20 cellular contexts compared by ENCODE assay signal in the genomic region with DNA sequence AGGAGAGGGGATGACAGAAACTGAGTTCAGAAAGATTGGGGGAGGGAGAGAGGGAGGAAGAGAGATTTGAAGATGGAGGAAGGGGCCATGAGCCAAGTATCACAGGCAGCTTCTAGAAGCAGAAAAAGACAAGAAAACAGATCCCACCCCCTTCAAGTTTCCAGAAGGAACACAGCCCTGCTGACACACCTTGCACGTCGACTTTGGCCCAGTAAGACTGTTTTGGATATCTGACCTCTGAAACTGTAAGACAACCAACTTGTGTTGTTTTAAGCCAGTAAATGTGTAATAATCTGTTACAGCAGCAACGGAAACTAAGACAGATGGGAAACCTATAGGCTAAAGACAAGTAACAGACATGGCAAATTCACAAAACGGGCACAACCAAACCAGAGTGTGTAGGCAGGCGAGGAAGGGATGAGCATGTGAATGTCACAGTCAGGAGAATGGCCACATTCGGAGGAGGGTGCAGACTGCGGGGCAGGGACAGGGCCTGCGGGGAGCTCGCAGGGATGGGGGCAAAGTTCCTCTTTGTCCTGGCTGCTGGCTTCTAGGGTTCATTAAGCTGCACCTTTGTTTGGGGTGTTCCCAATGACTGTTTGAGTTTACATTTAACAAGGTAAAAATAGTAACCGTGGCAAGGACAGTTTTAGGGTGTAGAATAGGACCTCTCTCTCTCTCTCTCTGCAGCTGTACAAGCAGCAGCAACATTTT. TPM values are rescaled to one million over a fixed set of nuclear protein-coding genes. Genes with fewer than 3 reads are reported as not detected.
"Had no signal": no experiment of that assay in that cellular context is flagged by ENCODE, and none has a peak within 500 bp of the region (broad histone marks: within the 10 kb centered on the region; RNA-seq: fewer than 3 reads in every experiment).

No MANE protein-coding gene starts in this region.

- ATAC-seq: activated CD4-positive, CD25-positive, alpha-beta regulatory T cell treated with anti-CD3 and anti-CD28 coated beads, Interleukin-2, amount 50 U/mL, for 24 hours; activated CD8-positive, alpha-beta memory T cell treated with anti-CD3 and anti-CD28 coated beads, Interleukin-2, amount 10 ng/mL, durations not matched to agents 7 days and 5 days; activated CD8-positive, alpha-beta T cell treated with anti-CD3 and anti-CD28 coated beads for 36 hours; gastrocnemius medialis; left cardiac atrium; naive thymus-derived CD4-positive, alpha-beta T cell; stimulated activated naive CD8-positive, alpha-beta T cell treated with anti-CD3 and anti-CD28 coated beads, Interleukin-15, Interleukin-2, amounts not matched to agents 100 U/mL and 50 U/mL, for 24 hours had no signal

- DNase-seq: activated CD4-positive, alpha-beta T cell treated with anti-CD3 and anti-CD28 coated beads, Interleukin-2, amount 10 ng/mL, durations not matched to agents 24 days and 14 days; activated CD8-positive, alpha-beta memory T cell treated with anti-CD3 and anti-CD28 coated beads, Interleukin-2, amount 10 ng/mL, durations not matched to agents 7 days and 5 days; activated CD8-positive, alpha-beta T cell treated with anti-CD3 and anti-CD28 coated beads for 36 hours; activated gamma-delta T cell; activated T-cell treated with anti-CD3 and anti-CD28 coated beads for 4 hours; caudate nucleus; endodermal cell; esophagus squamous epithelium; gastrocnemius medialis; left cardiac atrium; naive thymus-derived CD4-positive, alpha-beta T cell; stimulated activated CD4-positive, alpha-beta T cell treated with anti-CD3 and anti-CD28 coated beads, Interleukin-12 subunit alpha, Interleukin-12 subunit beta, amount 100 ng/mL, for 4 hours; stimulated activated CD4-positive, alpha-beta T cell treated with anti-CD3 and anti-CD28 coated beads, Interleukin-4, amount 100 ng/mL, for 4 hours; stimulated activated naive CD8-positive, alpha-beta T cell treated with anti-CD3 and anti-CD28 coated beads, Interleukin-15, Interleukin-2, amounts not matched to agents 100 U/mL and 50 U/mL, for 24 hours had no signal

- H3K36me3 ChIP-seq: esophagus squamous epithelium, gastrocnemius medialis, prostate gland had no signal

- H3K4me1 ChIP-seq: gastrocnemius medialis, prostate gland had no signal

- H3K4me3 ChIP-seq: esophagus squamous epithelium, gastrocnemius medialis, prostate gland had no signal

- H3K27ac ChIP-seq: esophagus squamous epithelium, gastrocnemius medialis, prostate gland had no signal

- H3K9me3 ChIP-seq: esophagus squamous epithelium, gastrocnemius medialis, prostate gland had no signal

RNA-seq across cellular contexts. Expression of a gene that starts 18.3 kb away (rescaled TPM):
- total RNA-seq: activated CD4-positive, alpha-beta T cell treated with anti-CD3 and anti-CD28 coated beads, Interleukin-2, amount 10 ng/mL, durations not matched to agents 24 days and 14 days; activated CD8-positive, alpha-beta memory T cell treated with anti-CD3 and anti-CD28 coated beads, Interleukin-2, amount 10 ng/mL, durations not matched to agents 7 days and 5 days; activated CD8-positive, alpha-beta T cell treated with anti-CD3 and anti-CD28 coated beads for 36 hours; activated T-helper 1 cell treated with anti-CD3 and anti-CD28 coated beads, Interleukin-12 subunit alpha, Interleukin-12 subunit beta, Interleukin-2, Interleukin-4 antibody, amounts not matched to agents 30 ng/mL and 10 ng/mL and 1 ng/mL, durations not matched to agents 14 hours and 24 hours and 36 hours; left cardiac atrium; naive thymus-derived CD4-positive, alpha-beta T cell; osteoblast; subcutaneous adipose tissue; T-helper 2 cell treated with Interferon-gamma antibody and Interleukin-4, amounts not matched to agents 100 ng/mL and 5 ng/mL, for 36 hours had no signal

RNA-seq across cellular contexts. Expression of a gene that starts 55.3 kb away (rescaled TPM):
- total RNA-seq: activated CD4-positive, alpha-beta T cell treated with anti-CD3 and anti-CD28 coated beads, Interleukin-2, amount 10 ng/mL, durations not matched to agents 24 days and 14 days; activated CD8-positive, alpha-beta memory T cell treated with anti-CD3 and anti-CD28 coated beads, Interleukin-2, amount 10 ng/mL, durations not matched to agents 7 days and 5 days; activated CD8-positive, alpha-beta T cell treated with anti-CD3 and anti-CD28 coated beads for 36 hours; activated T-helper 1 cell treated with anti-CD3 and anti-CD28 coated beads, Interleukin-12 subunit alpha, Interleukin-12 subunit beta, Interleukin-2, Interleukin-4 antibody, amounts not matched to agents 30 ng/mL and 10 ng/mL and 1 ng/mL, durations not matched to agents 14 hours and 24 hours and 36 hours; naive thymus-derived CD4-positive, alpha-beta T cell; osteoblast; T-helper 2 cell treated with Interferon-gamma antibody and Interleukin-4, amounts not matched to agents 100 ng/mL and 5 ng/mL, for 36 hours had no signal
